Comparison of ENCODE assay signal across 8 cellular contexts in the genomic region with DNA sequence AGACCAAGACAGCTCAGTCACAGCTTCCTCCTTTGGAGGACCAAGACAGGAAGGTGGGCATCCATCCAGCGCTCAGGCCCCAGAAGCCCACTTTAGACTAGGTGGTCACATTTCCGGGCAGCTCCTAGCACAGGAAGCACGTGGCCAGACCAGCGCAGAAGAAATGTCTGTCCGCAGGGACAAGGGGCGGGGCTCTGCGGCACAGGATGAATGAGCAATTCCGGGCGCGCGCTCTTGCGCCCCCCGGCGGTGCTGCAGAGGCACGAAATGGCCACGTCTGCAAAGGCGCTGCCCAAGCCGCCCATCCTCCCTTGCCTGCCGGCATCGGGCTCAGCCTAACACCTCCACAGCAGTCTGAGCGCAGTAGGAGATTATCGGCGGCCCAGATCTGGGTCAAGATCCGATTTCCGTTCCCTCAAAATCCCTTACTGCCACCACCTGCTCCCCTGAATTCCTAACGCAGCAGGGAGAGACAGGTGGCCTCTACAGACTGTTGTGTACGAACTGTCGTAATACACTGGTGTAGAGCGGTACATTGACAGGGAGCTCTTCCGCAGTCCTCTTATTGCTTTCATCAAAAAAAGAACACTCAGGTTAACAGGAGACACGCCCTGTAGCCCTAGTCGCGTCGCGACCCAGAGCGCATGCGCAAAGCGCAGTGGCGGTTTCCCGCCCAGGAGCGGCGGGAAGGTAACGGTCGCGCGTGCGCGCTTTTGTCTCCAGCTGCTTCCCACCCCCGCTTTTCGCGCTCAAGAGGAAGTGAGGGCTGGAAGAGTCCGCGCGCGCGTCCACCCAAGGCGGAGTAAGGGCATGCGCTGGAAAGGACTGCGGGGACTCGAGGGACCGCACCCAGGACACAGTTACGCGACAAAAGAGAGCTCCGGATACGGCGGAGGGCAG. TPM values are rescaled to one million over a fixed set of nuclear protein-coding genes. Genes with fewer than 3 reads are reported as not detected.
DNase-seq lines count a peak whose midpoint lies in the region; ATAC-seq and TF ChIP-seq lines count a peak whose summit lies in the region.

No MANE protein-coding gene starts in this region.

- intact Hi-C loops in Calu3 (cut with micrococcal nuclease; ENCODE audit: unreplicated experiment), result no loop called here

- no TSS peak for BruUV-seq in Calu3 (replicated peaks; lab: Mats Ljungman, UMichigan)

- 0 to 1% methylated on average over 63 to 64 of the region's 66 CpGs for WGBS in mesodermal cell (ENCODE audit: insufficient coverage in 2 of 2), 2 experiments

- DNase-seq in Calu3, result peak; percentile 92
- DNase-seq in HUDEP-2 (lab: John Stamatoyannopoulos, UW; ENCODE audit: unreplicated experiment in 76 of 76), result peak in 74 of 76 experiments; percentile 41 to 94 (median 84)
- peak; percentile 91 for DNase-seq in NOMO-1 treated with dmso at 0.1 percent for 144 hours (lab: John Stamatoyannopoulos, UW; ENCODE audit: unreplicated experiment)
- DNase-seq in activated CD8-positive, alpha-beta memory T cell treated with anti-CD3 and anti-CD28 coated beads, Interleukin-2, amount 50 U/mL, for 1 hour (ENCODE audit: extremely low read depth), result peak; percentile 76
- peak; percentile 78 for DNase-seq in stimulated activated CD8-positive, alpha-beta memory T cell treated with anti-CD3 and anti-CD28 coated beads, Interleukin-15, amount 100 ng/mL, for 1 hour (ENCODE audit: low read depth)

- H3K36me3 ChIP-seq in endocrine pancreas (ENCODE audit: control insufficient read depth, insufficient read depth, low read length), result peaks cover 10% of the 10 kb centered on the region
- H3K36me3 ChIP-seq in mesodermal cell (ENCODE audit: control insufficient read depth, insufficient read depth, low read length), result peaks cover 34% of the 10 kb centered on the region

- H3K27ac Mint-ChIP-seq in Calu3 (ENCODE audit: unreplicated experiment), result peak overlapping the region; percentile 91

- peaks cover 38% of the 10 kb centered on the region for H3K36me3 Mint-ChIP-seq in Calu3 (ENCODE audit: insufficient read depth, unreplicated experiment)

- H3K4me3 ChIP-seq in endocrine pancreas (ENCODE audit: control insufficient read depth, insufficient read depth, low read length) (peak overlapping the region; percentile 71), mesodermal cell (ENCODE audit: extremely low read depth, insufficient read depth, low read length, poor library complexity, severe bottlenecking) (peak overlapping the region; percentile 73)

- TF ChIP-seq CTCF in Calu3 (IDR thresholded peaks at IDR 0.05; ENCODE audit: unreplicated experiment), result peak; percentile 72

- H3K27me3 ChIP-seq in endocrine pancreas (ENCODE audit: control insufficient read depth, insufficient read depth, low read length), result no peaks in the 10 kb centered on the region

- H3K27me3 Mint-ChIP-seq in Calu3 (ENCODE audit: unreplicated experiment), result no peaks in the 10 kb centered on the region

- H3K27ac ChIP-seq in mesodermal cell (ENCODE audit: low read depth, low read length, severe bottlenecking), result peak overlapping the region; percentile 97

- H3K4me3 Mint-ChIP-seq in Calu3 (ENCODE audit: low read depth, unreplicated experiment), result peak overlapping the region; percentile 86

- no peaks in the 10 kb centered on the region for H3K9me3 Mint-ChIP-seq in Calu3 (ENCODE audit: low read depth, unreplicated experiment)

- peak overlapping the region; percentile 98 for H3K9ac ChIP-seq in endocrine pancreas (ENCODE audit: control insufficient read depth, insufficient read depth, low read length)

- CTCF ChIA-PET in Calu3 (lab: Charles Lee), result interaction anchor here (0.5 to 1.9 kb wide), 11 partner anchors 9 to 134 kb away, joined by 3 to 13 read pairs (median 4); a partner anchor contains a TSS

- ATAC-seq in GM21390 (IDR thresholded peaks at IDR 0.05; ENCODE audit: unreplicated experiment), result peak; percentile 50

- H3K9me3 ChIP-seq in endocrine pancreas (ENCODE audit: control insufficient read depth, low read length), result no peaks in the 10 kb centered on the region
- H3K9me3 ChIP-seq in mesodermal cell (ENCODE audit: control insufficient read depth, low read length), result no peaks in the 10 kb centered on the region

- peaks cover 8% of the 10 kb centered on the region for H3K4me1 Mint-ChIP-seq in Calu3 (ENCODE audit: low read depth, unreplicated experiment)

- H3K4me1 ChIP-seq in endocrine pancreas (ENCODE audit: control insufficient read depth, insufficient read depth, low read length), result peaks cover 10% of the 10 kb centered on the region
- H3K4me1 ChIP-seq in mesodermal cell (ENCODE audit: control insufficient read depth, insufficient read depth, low read length, poor library complexity, severe bottlenecking), result no peaks in the 10 kb centered on the region

RNA-seq across cellular contexts. Expression of a gene that starts 0.8 kb away (rescaled TPM):
- 690 and 793 TPM in 2 replicates for total RNA-seq in Calu3 (2022)
- polyA plus RNA-seq in mesodermal cell (2013, experiment 1 of 2), result 2,326 TPM
- 2,085 TPM for polyA plus RNA-seq in mesodermal cell (2013, experiment 2 of 2)

RNA-seq across cellular contexts. Expression of a gene that starts 19.8 kb away (rescaled TPM):
- 23.3 and 26.4 TPM in 2 replicates for total RNA-seq in Calu3 (2022)
- polyA plus RNA-seq in mesodermal cell (2013, experiment 1 of 2), result 84.0 TPM
- polyA plus RNA-seq in mesodermal cell (2013, experiment 2 of 2), result 67.7 TPM

RNA-seq across cellular contexts. Expression of a gene that starts 35.8 kb away (rescaled TPM):
- total RNA-seq in Calu3 (2022), result not detected in 2 replicates
- 0.11 TPM for polyA plus RNA-seq in mesodermal cell (2013, experiment 1 of 2)
- polyA plus RNA-seq in mesodermal cell (2013, experiment 2 of 2), result 0.25 TPM

RNA-seq across cellular contexts. Expression of a gene that starts 58.5 kb away (rescaled TPM):
- total RNA-seq in Calu3 (2022), result 9.2 and 11.5 TPM in 2 replicates
- polyA plus RNA-seq in mesodermal cell (2013, experiment 1 of 2), result 1,545 TPM
- 1,260 TPM for polyA plus RNA-seq in mesodermal cell (2013, experiment 2 of 2)

Comparison
In these comparisons a context has a peak if more than half of its experiments do, and no peak if none do; other contexts are left out.
1. Peak in every context shown above with its lines: DNase-seq, ATAC-seq, H3K4me3 ChIP-seq and H3K27ac ChIP-seq.